23 cellular contexts compared by ENCODE assay signal in genomic region chr19:34209726-34210125, GRCh38. TPM values are rescaled to one million over a fixed set of nuclear protein-coding genes. Genes with fewer than 3 reads are reported as not detected.
DNase-seq lines count a peak whose midpoint lies in the region; ATAC-seq, FAIRE-seq and TF ChIP-seq lines count a peak whose summit lies in the region.
"Had no signal": no experiment of that assay in that cellular context is flagged by ENCODE, and none has a peak within 500 bp of the region (broad histone marks: within the 10 kb centered on the region; RNA-seq: fewer than 3 reads in every experiment).

No MANE protein-coding gene starts in this region.

- no peak for FAIRE-seq in GM12878 (lab: Jason Lieb, UNC)
- FAIRE-seq: GM12892, H54 had no signal

- H3K27me3 Mint-ChIP-seq in activated T-cell treated with anti-CD3 and anti-CD28 coated beads, Interleukin-2, amount 50 U/mL, for 72 hours (ENCODE audit: low read depth), result no peaks in the 10 kb centered on the region
- no peaks in the 10 kb centered on the region for H3K27me3 Mint-ChIP-seq in activated T-cell treated with anti-CD3 and anti-CD28 coated beads, Interleukin-2, amount 50 U/mL, for 24 hours
- H3K27me3 Mint-ChIP-seq: CD4-positive, alpha-beta T cell; CD8-positive, alpha-beta memory T cell had no signal

- intact Hi-C loops in GM12878 (cut with micrococcal nuclease; ENCODE audit: unreplicated experiment), result no loop called here

- no peak overlapping the region for H3K27ac ChIP-seq in GM12878 (ENCODE audit: control insufficient read depth, insufficient read depth)
- H3K27ac ChIP-seq: A549; BLaER1 treated with 17β-estradiol and CSF1 and Interleukin-3, amounts not matched to agents 10 nM and 100 nM had no signal

- H3K36me3 ChIP-seq in GM12878 (ENCODE audit: control insufficient read depth in 2 of 2, insufficient read depth in 2 of 2, low read length in 1 of 2), result peaks cover 2 to 21% of the 10 kb centered on the region in 2 experiments

- no peak overlapping the region for H3K4me2 ChIP-seq in GM12878 (ENCODE audit: control insufficient read depth, insufficient read depth)
- H3K4me2 ChIP-seq: A549; BLaER1 treated with 17β-estradiol and CSF1 and Interleukin-3, amounts not matched to agents 10 nM and 100 nM had no signal

- WGBS in GM12878 (ENCODE audit: insufficient coverage, insufficient replicate concordance, low lambda C conversion rate, missing lambda C conversion rate), result 71% methylated on average over 4 of the region's 4 CpGs

- no peaks in the 10 kb centered on the region for H4K20me1 ChIP-seq in GM12878 (ENCODE audit: control insufficient read depth, insufficient read depth)

- no peak for TF ChIP-seq EP300 in GM12878 (IDR thresholded peaks at IDR 0.05; ENCODE audit: borderline replicate concordance in 1 of 2, control insufficient read depth in 1 of 2, low read depth in 2 of 2, low read length in 2 of 2)

- H3K9me3 ChIP-seq in GM12878 (replicated peaks; ENCODE audit: control insufficient read depth, insufficient read depth, low read length), result no peaks in the 10 kb centered on the region
- H3K9me3 ChIP-seq: A549; BE2C; BLaER1 treated with 17β-estradiol and CSF1 and Interleukin-3, amounts not matched to agents 10 nM and 100 nM; HAP-1 had no signal

- no TSS peak for BruUV-seq in GM12878 (replicated peaks; lab: Mats Ljungman, UMichigan)

- SMC1A ChIA-PET in GM12878 (lab: Charles Lee; ENCODE audit: uncharacterized antibody, unreplicated experiment), result interaction anchor here (0.7 to 1.2 kb wide), 4 partner anchors 11 to 27 kb away, joined by 3 read pairs; no protein-coding TSS in a partner anchor

- no peaks in the 10 kb centered on the region for H3K9me3 Mint-ChIP-seq in activated T-cell treated with anti-CD3 and anti-CD28 coated beads, Interleukin-2, amount 50 U/mL, for 72 hours
- no peaks in the 10 kb centered on the region for H3K9me3 Mint-ChIP-seq in activated T-cell treated with anti-CD3 and anti-CD28 coated beads, Interleukin-2, amount 50 U/mL, for 24 hours
- H3K9me3 Mint-ChIP-seq: CD4-positive, alpha-beta T cell; CD8-positive, alpha-beta memory T cell had no signal

- H3K4me3 Mint-ChIP-seq in activated T-cell treated with anti-CD3 and anti-CD28 coated beads, Interleukin-2, amount 50 U/mL, for 72 hours, result no peak overlapping the region
- no peak overlapping the region for H3K4me3 Mint-ChIP-seq in activated T-cell treated with anti-CD3 and anti-CD28 coated beads, Interleukin-2, amount 50 U/mL, for 24 hours
- H3K4me3 Mint-ChIP-seq: CD14-positive monocyte; CD4-positive, alpha-beta T cell; CD8-positive, alpha-beta memory T cell had no signal

- H3K9ac ChIP-seq in GM12878 (ENCODE audit: control insufficient read depth, insufficient read depth, low read length), result no peak overlapping the region
- H3K9ac ChIP-seq: BLaER1 treated with 17β-estradiol and CSF1 and Interleukin-3, amounts not matched to agents 10 nM and 100 nM had no signal

- TF ChIP-seq RAD21 in GM12878 (IDR thresholded peaks at IDR 0.05; ENCODE audit: insufficient read depth, low read depth, low read length), result no peak

- H3K79me2 ChIP-seq in GM12878 (ENCODE audit: control insufficient read depth, insufficient read depth, low read length), result no peaks in the 10 kb centered on the region; the same call in 1 of the 2 replicates

- H3K4me1 Mint-ChIP-seq in activated T-cell treated with anti-CD3 and anti-CD28 coated beads, Interleukin-2, amount 50 U/mL, for 72 hours (ENCODE audit: low read depth), result no peaks in the 10 kb centered on the region
- peaks cover 9% of the 10 kb centered on the region for H3K4me1 Mint-ChIP-seq in activated T-cell treated with anti-CD3 and anti-CD28 coated beads, Interleukin-2, amount 50 U/mL, for 24 hours (ENCODE audit: low read depth)
- H3K4me1 Mint-ChIP-seq: CD14-positive monocyte had no signal

- H3K4me1 ChIP-seq in GM12878 (ENCODE audit: control insufficient read depth, insufficient read depth, low read length), result no peaks in the 10 kb centered on the region
- H3K4me1 ChIP-seq: A549; BE2C; BLaER1 treated with 17β-estradiol and CSF1 and Interleukin-3, amounts not matched to agents 10 nM and 100 nM; HAP-1 had no signal

- in situ Hi-C loops in GM12878 (cut with MboI), result no loop called here

- no peak for DNase-seq in activated T-cell treated with anti-CD3 and anti-CD28 coated beads, Interleukin-2, amount 50 U/mL, for 72 hours
- DNase-seq in activated T-cell treated with anti-CD3 and anti-CD28 coated beads, Interleukin-2, amount 50 U/mL, for 24 hours, result no peak
- no peak for DNase-seq in GM12878 (ENCODE audit: low read depth, low spot score)
- no peak for DNase-seq in NCI-H82 treated with DMSO at 0.1 percent for 48 hours (lab: John Stamatoyannopoulos, UW; ENCODE audit: unreplicated experiment)
- no peak for DNase-seq in GM10248 (ENCODE audit: extremely low spot score)
- DNase-seq: 8988T; ACHN; AML-193; BE2C; CD4-positive, alpha-beta T cell; CD8-positive, alpha-beta memory T cell; DMS 273 treated with DMSO at 0.1 percent for 48 hours; DMS79; EL; GDM1; GOT3 had no signal

- H3K36me3 Mint-ChIP-seq in activated T-cell treated with anti-CD3 and anti-CD28 coated beads, Interleukin-2, amount 50 U/mL, for 72 hours (ENCODE audit: insufficient read depth in 2 of 2), result peaks cover 3 to 14% of the 10 kb centered on the region in 2 donors
- peaks cover 77% of the 10 kb centered on the region for H3K36me3 Mint-ChIP-seq in activated T-cell treated with anti-CD3 and anti-CD28 coated beads, Interleukin-2, amount 50 U/mL, for 24 hours (ENCODE audit: low read depth)

- no peak overlapping the region for H2AFZ ChIP-seq in GM12878 (ENCODE audit: control insufficient read depth, low read depth, low read length)

- H3K27me3 ChIP-seq in GM12878 (replicated peaks in 1 of 2; ENCODE audit: control insufficient read depth in 2 of 2, insufficient read depth in 2 of 2, low read length in 1 of 2), result no peaks in the 10 kb centered on the region
- H3K27me3 ChIP-seq: BE2C; BLaER1 treated with 17β-estradiol and CSF1 and Interleukin-3, amounts not matched to agents 10 nM and 100 nM had no signal

- no peak for ATAC-seq in activated T-cell treated with anti-CD3 and anti-CD28 coated beads, Interleukin-2, amount 50 U/mL, for 72 hours (replicated peaks in 1 of 2)
- ATAC-seq in HG03439 (IDR thresholded peaks at IDR 0.05; ENCODE audit: unreplicated experiment) (peak; percentile 67), GM12878 (no peak)
- ATAC-seq: A549 had no signal

- H3K27ac Mint-ChIP-seq in activated T-cell treated with anti-CD3 and anti-CD28 coated beads, Interleukin-2, amount 50 U/mL, for 72 hours, result peak overlapping the region; percentile 60
- no peak overlapping the region for H3K27ac Mint-ChIP-seq in activated T-cell treated with anti-CD3 and anti-CD28 coated beads, Interleukin-2, amount 50 U/mL, for 24 hours
- H3K27ac Mint-ChIP-seq: CD14-positive monocyte; CD4-positive, alpha-beta T cell had no signal

- no peak overlapping the region for H3K4me3 ChIP-seq in GM12878
- H3K4me3 ChIP-seq: A549; BLaER1 treated with 17β-estradiol and CSF1 and Interleukin-3, amounts not matched to agents 10 nM and 100 nM; HAP-1 had no signal

- TF ChIP-seq CTCF in GM12878 (IDR thresholded peaks at IDR 0.05 in 2 of 3, conservative IDR thresholded peaks at IDR 0.05 in 1 of 3; ENCODE audit: control insufficient read depth in 2 of 3, extremely low read depth in 1 of 3, insufficient read depth in 1 of 3, low read depth in 3 of 3, low read length in 3 of 3) (no peak), GM10248 (IDR thresholded peaks at IDR 0.05; ENCODE audit: control extremely low read depth, extremely low read depth, low read depth, missing control alignments) (no peak)

- TF ChIP-seq POLR2A in GM12878 (IDR thresholded peaks at IDR 0.05; ENCODE audit: low read depth, low read length), result no peak

- CTCF ChIA-PET in GM12878 (lab: Yijun Ruan, JAX), result interaction anchor here (0.9 to 1.5 kb wide), 7 partner anchors 8 to 127 kb away, joined by 3 to 6 read pairs (median 3); no protein-coding TSS in a partner anchor
- CTCF ChIA-PET in GM10248 (lab: Yijun Ruan, JAX), result interaction anchor here (0.8 to 2.9 kb wide), 8 partner anchors 10 to 128 kb away, joined by 3 to 12 read pairs (median 6); no protein-coding TSS in a partner anchor

- POLR2A ChIA-PET in GM12878 (lab: Charles Lee) (interaction anchor here (1.3 kb wide), 1 partner anchor 9 kb away, joined by 5 read pairs; no protein-coding TSS in a partner anchor), GM10248 (lab: Yijun Ruan, JAX) (interaction anchor here (0.5 to 0.8 kb wide), 4 partner anchors 15 to 1629 kb away, joined by 3 to 5 read pairs (median 4); partner anchors contain the start of gene PDCD5)

- RAD21 ChIA-PET in GM12878 (lab: Charles Lee; ENCODE audit: unreplicated experiment), result interaction anchor here (0.7 to 1.0 kb wide), 3 partner anchors 10 to 143 kb away, joined by 3 to 4 read pairs (median 3); no protein-coding TSS in a partner anchor

RNA-seq across cellular contexts. Expression of gene LSM14A, which starts 37.4 kb away (rescaled TPM):
- 100 to 1,000 TPM; 112 to 130 TPM for total RNA-seq in activated T-cell treated with anti-CD3 and anti-CD28 coated beads, Interleukin-2, amount 50 U/mL, for 72 hours
- 121 and 123 TPM in 2 replicates for total RNA-seq in GM12878 (2013; cell fraction: nucleolus; rRNA removed)
- total RNA-seq in GM12878 (2014; rRNA removed) (59.9 and 78.5 TPM in 2 replicates), GM12878 (2014; rRNA removed; fragmentation: Illumina TruSeq; extraction: Trizol) (86.0 and 94.1 TPM in 2 replicates), GM12878 (2021) (78.2 and 89.5 TPM in 2 replicates)
- polyA plus RNA-seq in GM12878 (2011; ENCODE audit: low read depth), result 48.0 TPM
- polyA plus RNA-seq in GM12878 (2011; rRNA removed) (131 and 153 TPM in 2 replicates), GM12878 (2014; fragmentation: Illumina TruSeq; extraction: Trizol) (85.8 and 106 TPM in 2 replicates), GM12878 (2014; fragmentation: Nextera tagmentation; extraction: Ambion mirVana) (10 to 100 TPM; 21.9 to 31.1 TPM), GM12878 (2014; rRNA removed) (193 and 198 TPM in 2 replicates), GM12878 (2016; fragmentation: Nextera tagmentation; extraction: Ambion mirVana) (10 to 100 TPM; 93.0 to 100.0 TPM)
- polyA plus RNA-seq in GM12878 (2011; cell fraction: cytosol; rRNA removed), result 126 and 140 TPM in 2 replicates
- polyA plus RNA-seq in GM12878 (2011; cell fraction: nucleus; rRNA removed), result 58.4 and 80.7 TPM in 2 replicates
- 92.8 and 111 TPM in 2 replicates for polyA plus RNA-seq in GM12878 (2012)
- 151 and 214 TPM in 2 replicates for polyA minus RNA-seq in GM12878 (2011; rRNA and poly(A)+ RNA removed)
- polyA minus RNA-seq in GM12878 (2011; cell fraction: cytosol; rRNA and poly(A)+ RNA removed), result 48.6 and 58.8 TPM in 2 replicates
- 81.7 and 156 TPM in 2 replicates for polyA minus RNA-seq in GM12878 (2011; cell fraction: nucleus; rRNA and poly(A)+ RNA removed)

RNA-seq across cellular contexts. Expression of gene GARRE1, which starts 44.6 kb away (rescaled TPM):
- total RNA-seq in activated T-cell treated with anti-CD3 and anti-CD28 coated beads, Interleukin-2, amount 50 U/mL, for 72 hours, result 10 to 100 TPM; 13.2 to 17.9 TPM
- 28.7 and 30.3 TPM in 2 replicates for total RNA-seq in GM12878 (2013; cell fraction: nucleolus; rRNA removed)
- 5.8 and 7.3 TPM in 2 replicates for total RNA-seq in GM12878 (2014; rRNA removed)
- total RNA-seq in GM12878 (2014; rRNA removed; fragmentation: Illumina TruSeq; extraction: Trizol), result 4.9 and 5.2 TPM in 2 replicates
- 6.0 and 9.4 TPM in 2 replicates for total RNA-seq in GM12878 (2021)
- polyA plus RNA-seq in GM12878 (2011; ENCODE audit: low read depth), result 3.3 TPM
- polyA plus RNA-seq in GM12878 (2011; rRNA removed), result 6.8 and 8.4 TPM in 2 replicates
- 5.6 and 7.4 TPM in 2 replicates for polyA plus RNA-seq in GM12878 (2011; cell fraction: cytosol; rRNA removed)
- 10.1 and 10.5 TPM in 2 replicates for polyA plus RNA-seq in GM12878 (2011; cell fraction: nucleus; rRNA removed)
- 5.5 and 6.8 TPM in 2 replicates for polyA plus RNA-seq in GM12878 (2012)
- polyA plus RNA-seq in GM12878 (2014; fragmentation: Illumina TruSeq; extraction: Trizol), result 4.9 and 5.0 TPM in 2 replicates
- 1 to 10 TPM; 1.1 to 2.5 TPM for polyA plus RNA-seq in GM12878 (2014; fragmentation: Nextera tagmentation; extraction: Ambion mirVana)
- 6.0 and 6.6 TPM in 2 replicates for polyA plus RNA-seq in GM12878 (2014; rRNA removed)
- polyA plus RNA-seq in GM12878 (2016; fragmentation: Nextera tagmentation; extraction: Ambion mirVana), result 1 to 10 TPM; 5.0 to 5.1 TPM
- polyA minus RNA-seq in GM12878 (2011; rRNA and poly(A)+ RNA removed), result 6.2 and 7.8 TPM in 2 replicates
- polyA minus RNA-seq in GM12878 (2011; cell fraction: cytosol; rRNA and poly(A)+ RNA removed), result 2.1 and 3.8 TPM in 2 replicates
- 4.4 and 5.6 TPM in 2 replicates for polyA minus RNA-seq in GM12878 (2011; cell fraction: nucleus; rRNA and poly(A)+ RNA removed)
